ENCODE assay signal across 15 cellular contexts in genomic region chr18:48993586-48993985, GRCh38. TPM values are rescaled to one million over a fixed set of nuclear protein-coding genes. Genes with fewer than 3 reads are reported as not detected.
DNase-seq lines count a peak whose midpoint lies in the region; ATAC-seq and TF ChIP-seq lines count a peak whose summit lies in the region.
"Had no signal": no experiment of that assay in that cellular context is flagged by ENCODE, and none has a peak within 500 bp of the region (broad histone marks: within the 10 kb centered on the region; RNA-seq: fewer than 3 reads in every experiment).

No MANE protein-coding gene starts in this region.

- no peak overlapping the region for H3K4me3 ChIP-seq in SK-N-SH (ENCODE audit: low read depth in 2 of 2, low read length in 1 of 2)
- H3K4me3 ChIP-seq in upper lobe of right lung: no peak overlapping the region
- H3K4me3 ChIP-seq: GM23338, K562, tibial nerve had no signal

- H3F3A ChIP-seq in SK-N-SH (replicated peaks; ENCODE audit: insufficient read depth): peaks cover 27% of the 10 kb centered on the region

- H4K20me1 ChIP-seq in SK-N-SH (ENCODE audit: insufficient read depth): no peaks in the 10 kb centered on the region

- DNase-seq in SK-N-SH: no peak
- no peak for DNase-seq in effector memory CD8-positive, alpha-beta T cell
- DNase-seq in myocyte (ENCODE audit: low read depth): peak; percentile 46
- no peak for DNase-seq in upper lobe of right lung
- no peak for DNase-seq in GM10248 (ENCODE audit: extremely low spot score)
- DNase-seq in LoVo (ENCODE audit: low spot score): no peak
- no peak for DNase-seq in progenitor cell of endocrine pancreas (ENCODE audit: low spot score, unreplicated experiment)
- DNase-seq: activated CD4-positive, alpha-beta T cell treated with anti-CD3 and anti-CD28 coated beads, Interleukin-2, amount 50 U/mL, for 1 hour; activated naive CD4-positive, alpha-beta T cell treated with Interleukin-2 at 50 U/mL for 16 hours; NCI-H2171; stimulated activated CD4-positive, alpha-beta T cell treated with anti-CD3 and anti-CD28 coated beads, Interleukin-4, amount 100 ng/mL, for 4 hours had no signal

- no peak for TF ChIP-seq EP300 in SK-N-SH (IDR thresholded peaks at IDR 0.05; ENCODE audit: borderline replicate concordance in 1 of 2, low read depth in 1 of 2, low read length in 1 of 2)

- TF ChIP-seq CTCF in SK-N-SH (IDR thresholded peaks at IDR 0.05): no peak
- no peak for TF ChIP-seq CTCF in upper lobe of right lung (IDR thresholded peaks at IDR 0.05)
- no peak for TF ChIP-seq CTCF in GM10248 (IDR thresholded peaks at IDR 0.05; ENCODE audit: control extremely low read depth, extremely low read depth, low read depth, missing control alignments)
- TF ChIP-seq CTCF in progenitor cell of endocrine pancreas (IDR thresholded peaks at IDR 0.05; ENCODE audit: unreplicated experiment): no peak

- peak overlapping the region in 1 of 2 experiments; percentile 70; a peak in 2 of 4 replicates for H3K27ac ChIP-seq in SK-N-SH (ENCODE audit: low read depth in 2 of 2, low read length in 1 of 2)
- peak overlapping the region; percentile 49 for H3K27ac ChIP-seq in upper lobe of right lung

- H3K79me2 ChIP-seq in SK-N-SH (ENCODE audit: insufficient read depth): no peaks in the 10 kb centered on the region

- peak overlapping the region; percentile 65 to 81 for H3K27ac Mint-ChIP-seq in effector memory CD8-positive, alpha-beta T cell
- H3K27ac Mint-ChIP-seq in progenitor cell of endocrine pancreas: no peak overlapping the region
- H3K27ac Mint-ChIP-seq: GM23338 had no signal

- H3K36me3 ChIP-seq in SK-N-SH (replicated peaks in 1 of 2; ENCODE audit: control insufficient read depth in 1 of 2, insufficient read depth in 2 of 2, low read length in 1 of 2): no peaks in the 10 kb centered on the region
- H3K36me3 ChIP-seq in upper lobe of right lung: no peaks in the 10 kb centered on the region
- H3K36me3 ChIP-seq: tibial nerve had no signal

- H3K4me2 ChIP-seq in SK-N-SH: peak overlapping the region; percentile 22; the same call in 1 of the 2 replicates
- H3K4me2 ChIP-seq: GM23338 had no signal

- H3K9me3 ChIP-seq in SK-N-SH: no peaks in the 10 kb centered on the region
- H3K9me3 ChIP-seq in upper lobe of right lung: no peaks in the 10 kb centered on the region
- H3K9me3 ChIP-seq: tibial nerve had no signal

- peaks cover 11 to 18% of the 10 kb centered on the region in 2 donors for H3K4me1 Mint-ChIP-seq in effector memory CD8-positive, alpha-beta T cell (ENCODE audit: low read depth in 2 of 2)
- peaks cover 36% of the 10 kb centered on the region for H3K4me1 Mint-ChIP-seq in progenitor cell of endocrine pancreas (ENCODE audit: low read depth)

- intact Hi-C loops in upper lobe of right lung (cut with DNase I): no loop called here

- WGBS in SK-N-SH (ENCODE audit: low lambda C conversion rate): 81% methylated on average over 10 of the region's 10 CpGs

- peak overlapping the region; percentile 6; the same call in 1 of the 2 replicates for H3K9ac ChIP-seq in SK-N-SH

- CTCF ChIA-PET in SK-N-SH (lab: Yijun Ruan, JAX) (interaction anchor here (1.3 to 1.4 kb wide), 2 partner anchors 10 to 17 kb away, joined by 5 to 6 read pairs; no protein-coding TSS in a partner anchor), GM10248 (lab: Yijun Ruan, JAX) (interaction anchor here (1.0 kb wide), 1 partner anchor 9 kb away, joined by 3 read pairs; no protein-coding TSS in a partner anchor)

- no peaks in the 10 kb centered on the region for H3K9me2 ChIP-seq in SK-N-SH

- H3K27me3 ChIP-seq in SK-N-SH (ENCODE audit: insufficient read depth) (no peaks in the 10 kb centered on the region), upper lobe of right lung (no peaks in the 10 kb centered on the region)
- H3K27me3 ChIP-seq: tibial nerve had no signal

- POLR2A ChIA-PET in SK-N-SH (lab: Yijun Ruan, JAX) (interaction anchor here (0.7 kb wide), 1 partner anchor 13 kb away, joined by 3 read pairs; no protein-coding TSS in a partner anchor), GM10248 (lab: Yijun Ruan, JAX) (no interaction called here)

- H3K4me1 ChIP-seq in SK-N-SH (ENCODE audit: control insufficient read depth in 1 of 2, insufficient read depth in 2 of 2, low read depth in 1 of 2, low read length in 1 of 2) (peaks cover 28 to 37% of the 10 kb centered on the region in 2 experiments; a peak in 3 of 4 replicates), upper lobe of right lung (peaks cover 28% of the 10 kb centered on the region)

- H3K4me3 Mint-ChIP-seq in effector memory CD8-positive, alpha-beta T cell: no peak overlapping the region
- H3K4me3 Mint-ChIP-seq in progenitor cell of endocrine pancreas (ENCODE audit: low read depth): no peak overlapping the region
- H3K4me3 Mint-ChIP-seq: GM23338 had no signal

- no peaks in the 10 kb centered on the region for H3K9me3 Mint-ChIP-seq in effector memory CD8-positive, alpha-beta T cell
- H3K9me3 Mint-ChIP-seq in progenitor cell of endocrine pancreas (ENCODE audit: low read depth): no peaks in the 10 kb centered on the region
- H3K9me3 Mint-ChIP-seq: GM23338 had no signal

- H3K27me3 Mint-ChIP-seq in effector memory CD8-positive, alpha-beta T cell: peaks cover 0 to 15% of the 10 kb centered on the region in 2 donors
- peaks cover 12% of the 10 kb centered on the region for H3K27me3 Mint-ChIP-seq in progenitor cell of endocrine pancreas

- no peak for ATAC-seq in SK-N-SH treated with all-trans-retinoic acid at 6 μM for 48 hours
- ATAC-seq in effector memory CD8-positive, alpha-beta T cell (replicated peaks): no peak
- no peak for ATAC-seq in upper lobe of right lung
- ATAC-seq: GM23338 had no signal

- H2AFZ ChIP-seq in SK-N-SH (ENCODE audit: low read depth): no peak overlapping the region
- H2AFZ ChIP-seq: GM23338 had no signal

- no peak for TF ChIP-seq RAD21 in SK-N-SH (IDR thresholded peaks at IDR 0.05; ENCODE audit: low read length)

- peaks cover 4% of the 10 kb centered on the region for H3K36me3 Mint-ChIP-seq in effector memory CD8-positive, alpha-beta T cell (ENCODE audit: insufficient read depth)
- no peaks in the 10 kb centered on the region for H3K36me3 Mint-ChIP-seq in progenitor cell of endocrine pancreas (ENCODE audit: insufficient read depth)

TF ChIP-seq in SK-N-SH, 30 proteins besides CTCF, POLR2A, EP300 and RAD21:
- TF ChIP-seq, protein P1, sequence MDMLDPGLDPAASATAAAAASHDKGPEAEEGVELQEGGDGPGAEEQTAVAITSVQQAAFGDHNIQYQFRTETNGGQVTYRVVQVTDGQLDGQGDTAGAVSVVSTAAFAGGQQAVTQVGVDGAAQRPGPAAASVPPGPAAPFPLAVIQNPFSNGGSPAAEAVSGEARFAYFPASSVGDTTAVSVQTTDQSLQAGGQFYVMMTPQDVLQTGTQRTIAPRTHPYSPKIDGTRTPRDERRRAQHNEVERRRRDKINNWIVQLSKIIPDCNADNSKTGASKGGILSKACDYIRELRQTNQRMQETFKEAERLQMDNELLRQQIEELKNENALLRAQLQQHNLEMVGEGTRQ (IDR thresholded peaks at IDR 0.05; ENCODE audit: borderline replicate concordance, low read depth, low read length): no peak
- TF ChIP-seq TCF12 (IDR thresholded peaks at IDR 0.05): no peak

TF ChIP-seq in SK-N-SH treated with all-trans-retinoic acid at 6 μM for 48 hours, 23 proteins besides CTCF, POLR2A, EP300 and RAD21:
- TF ChIP-seq ZFP30 (CRISPR knock-in tag; IDR thresholded peaks at IDR 0.05) (no peak), GLIS3 (CRISPR knock-in tag; IDR thresholded peaks at IDR 0.05) (no peak), PPARA (CRISPR knock-in tag; IDR thresholded peaks at IDR 0.05; ENCODE audit: borderline replicate concordance) (no peak), RARB (CRISPR knock-in tag; IDR thresholded peaks at IDR 0.05) (no peak), ZNF565 (CRISPR knock-in tag; conservative IDR thresholded peaks at IDR 0.05; ENCODE audit: low read depth) (no peak), BACH2 (CRISPR knock-in tag; IDR thresholded peaks at IDR 0.05; ENCODE audit: borderline replicate concordance) (no peak), OSR1 (CRISPR knock-in tag; IDR thresholded peaks at IDR 0.05) (no peak), SNAI2 (CRISPR knock-in tag; IDR thresholded peaks at IDR 0.05) (no peak), TSHZ2 (CRISPR knock-in tag; IDR thresholded peaks at IDR 0.05) (no peak)

RNA-seq across cellular contexts. Expression of gene SMAD7, which starts 42.8 kb away (rescaled TPM):
- 19.1 and 20.0 TPM in 2 replicates for polyA plus RNA-seq in SK-N-SH (2012; rRNA removed)
- polyA plus RNA-seq in SK-N-SH (2012; cell fraction: cytosol; rRNA removed): 11.3 and 14.5 TPM in 2 replicates
- polyA plus RNA-seq in SK-N-SH (2012; cell fraction: nucleus; rRNA removed): 15.2 and 26.8 TPM in 2 replicates
- total RNA-seq in myocyte: 2.7 and 3.0 TPM in 2 replicates
- polyA plus RNA-seq in myocyte (2012): 24.2 TPM
- 68.9 TPM for total RNA-seq in upper lobe of right lung
- total RNA-seq in progenitor cell of endocrine pancreas: 24.3 and 27.8 TPM in 2 replicates
